Comparison of ENCODE assay signal across 23 cellular contexts in genomic region chr5:65137631-65138030, GRCh38.
DNase-seq lines count a peak whose midpoint lies in the region; TF ChIP-seq lines count a peak whose summit lies in the region.
"Had no signal": no experiment of that assay in that cellular context is flagged by ENCODE, and none has a peak within 500 bp of the region (broad histone marks: within the 10 kb centered on the region; RNA-seq: fewer than 3 reads in every experiment).

No MANE protein-coding gene starts in this region.

- in situ Hi-C loops in Caki2 (cut with HindIII; ENCODE audit: low pct_unique_long_range_greater_than_20kb, low sequenced_read_pairs) = no loop called here

- DNase-seq in Caki2 (ENCODE audit: low read depth) = peak; percentile 37
- peak; percentile 67 for DNase-seq in choroid plexus epithelial cell (ENCODE audit: low read depth)
- DNase-seq in iris pigment epithelial cell (ENCODE audit: low read depth) = peak; percentile 57
- DNase-seq in renal cortical epithelial cell (ENCODE audit: low read depth) = peak; percentile 68
- DNase-seq in GM10266 (ENCODE audit: extremely low spot score) = no peak
- DNase-seq in NK-92 (lab: John Stamatoyannopoulos, UW; ENCODE audit: unreplicated experiment) = no peak
- DNase-seq in NCI-H1436 treated with DMSO at 0.1 percent for 48 hours (lab: John Stamatoyannopoulos, UW) = no peak
- DNase-seq in stimulated activated CD4-positive, alpha-beta T cell treated with anti-CD3 and anti-CD28 coated beads, Interleukin-15, amount 100 ng/mL, for 24 hours = no peak
- DNase-seq: activated T-cell treated with anti-CD3 and anti-CD28 coated beads, Interleukin-2, amount 50 U/mL, for 1 hour; BE2C; COR-L47; erythroblast; H7; left cardiac atrium; NCI-H1092 treated with DMSO at 0.1 percent for 48 hours; NCI-H2029 treated with DMSO at 0.1 percent for 48 hours; NCI-H345; NCI-H774; PC-3; posterior cingulate gyrus; SHP77 treated with DMSO at 0.1 percent for 48 hours; stimulated activated naive CD4-positive, alpha-beta T cell had no signal

- H3K4me3 ChIP-seq in choroid plexus epithelial cell (ENCODE audit: low read depth, low read length) = no peak overlapping the region
- H3K4me3 ChIP-seq: gastroesophageal sphincter had no signal

- TF ChIP-seq CTCF in choroid plexus epithelial cell (conservative IDR thresholded peaks at IDR 0.05; ENCODE audit: low read depth, low read length) (no peak), GM10266 (IDR thresholded peaks at IDR 0.05; ENCODE audit: control insufficient read depth, insufficient read depth, low read depth, missing control alignments) (no peak)

Comparison
In these comparisons a context has a peak if more than half of its experiments do, and no peak if none do; other contexts are left out.
1. DNase-seq: peak in Caki2 (single experiment), choroid plexus epithelial cell (single experiment), iris pigment epithelial cell (single experiment) and renal cortical epithelial cell (single experiment); none in GM10266 (single experiment), NK-92 (single experiment), NCI-H1436 treated with DMSO at 0.1 percent for 48 hours (single experiment) and stimulated activated CD4-positive, alpha-beta T cell treated with anti-CD3 and anti-CD28 coated beads, Interleukin-15, amount 100 ng/mL, for 24 hours (single experiment).